3 cellular contexts compared by ENCODE assay signal in genomic region chrX:33457102-33457501, GRCh38.
"Had no signal": no experiment of that assay in that cellular context is flagged by ENCODE, and none has a peak within 500 bp of the region (broad histone marks: within the 10 kb centered on the region; RNA-seq: fewer than 3 reads in every experiment).

No MANE protein-coding gene starts in this region.

- DNase-seq: GDM1, GF-D8 had no signal

- H3K4me3 ChIP-seq: GM12878 had no signal

- ATAC-seq: GM12878 had no signal
